ENCODE assay signal across 8 cellular contexts in genomic region chr2:78585849-78586248, GRCh38.
"Had no signal": no experiment of that assay in that cellular context is flagged by ENCODE, and none has a peak within 500 bp of the region (broad histone marks: within the 10 kb centered on the region; RNA-seq: fewer than 3 reads in every experiment).

No MANE protein-coding gene starts in this region.

- H3K27ac ChIP-seq: GM23248 had no signal

- H3K4me3 ChIP-seq: GM23248, HAP-1, K562 had no signal

- H3K36me3 ChIP-seq: HAP-1 had no signal

- H3K9ac ChIP-seq: GM23248 had no signal

- H3K4me1 ChIP-seq: HAP-1 had no signal

- H3K27ac Mint-ChIP-seq: HFFc6 had no signal

- H3K4me3 Mint-ChIP-seq: HFFc6 had no signal

- H3K9me3 ChIP-seq: HAP-1 had no signal

- H2AFZ ChIP-seq: GM23248 had no signal

- ATAC-seq: HCT116, K562 had no signal

- DNase-seq: GM23248, GOT3, H7, HFFc6, IMR-90 had no signal
